In genomic region chrX:71954458-71954857, GRCh38 we compare ENCODE assay signal across 14 cellular contexts.
"Had no signal": no experiment of that assay in that cellular context is flagged by ENCODE, and none has a peak within 500 bp of the region (broad histone marks: within the 10 kb centered on the region; RNA-seq: fewer than 3 reads in every experiment).

No MANE protein-coding gene starts in this region.

- FAIRE-seq: endometrium, TTC549 had no signal

- H3K36me3 ChIP-seq: breast epithelium, heart left ventricle had no signal

- H3K4me1 ChIP-seq: breast epithelium had no signal

- H3K9me3 ChIP-seq: breast epithelium, heart left ventricle had no signal

- H3K4me3 ChIP-seq: breast epithelium, dorsolateral prefrontal cortex, heart left ventricle had no signal

- H3K27ac ChIP-seq: breast epithelium had no signal

- DNase-seq: activated CD4-positive, alpha-beta T cell treated with anti-CD3 and anti-CD28 coated beads, Interleukin-2, amount 50 U/mL, for 4 hours; activated CD4-positive, CD25-positive, alpha-beta regulatory T cell; activated naive CD8-positive, alpha-beta T cell treated with anti-CD3 and anti-CD28 coated beads, Interleukin-2, amount 10 ng/mL, durations not matched to agents 7 days and 5 days; activated T-cell treated with anti-CD3 and anti-CD28 coated beads, Interleukin-2, amount 50 U/mL, for 4 hours; aorta; foreskin melanocyte; heart left ventricle; SHP77; stimulated activated CD4-positive, alpha-beta T cell treated with anti-CD3 and anti-CD28 coated beads, Interleukin-2, amount 100 ng/mL, for 24 hours; stimulated activated naive CD4-positive, alpha-beta T cell had no signal
